In genomic region chr9:93085676-93086075, GRCh38 we compare ENCODE assay signal across 2 cellular contexts.
A peak's percentile ranks its signal among the peaks of the same experiment; 100 is the strongest.
TF ChIP-seq lines count a peak whose summit lies in the region.

No MANE protein-coding gene starts in this region.

TF ChIP-seq in GM12891, 5 proteins besides CTCF, POLR2A, EP300 and RAD21:
- TF ChIP-seq POU2F2 (IDR thresholded peaks at IDR 0.05; ENCODE audit: low read depth, low read length) (no peak), PAX5 (IDR thresholded peaks at IDR 0.05; ENCODE audit: insufficient read depth, low read length, severe bottlenecking) (no peak), POLR2AphosphoS5 (IDR thresholded peaks at IDR 0.05; ENCODE audit: low read depth, low read length) (no peak), TAF1 (IDR thresholded peaks at IDR 0.05; ENCODE audit: low read depth, low read length) (no peak), SPI1 (IDR thresholded peaks at IDR 0.05; ENCODE audit: low read depth, low read length) (no peak)

TF ChIP-seq in GM12878, 131 proteins besides CTCF, POLR2A, EP300 and RAD21:
- TF ChIP-seq YY1 (IDR thresholded peaks at IDR 0.05; ENCODE audit: low read depth, low read length): peak; percentile 86
- no peak for TF ChIP-seq KAT2A (conservative IDR thresholded peaks at IDR 0.05; ENCODE audit: control insufficient read depth, low read depth, low read length)
TF ChIP-seq in GM12878: peak in this region for 1.
